1 cellular context compared by ENCODE assay signal in the genomic region with DNA sequence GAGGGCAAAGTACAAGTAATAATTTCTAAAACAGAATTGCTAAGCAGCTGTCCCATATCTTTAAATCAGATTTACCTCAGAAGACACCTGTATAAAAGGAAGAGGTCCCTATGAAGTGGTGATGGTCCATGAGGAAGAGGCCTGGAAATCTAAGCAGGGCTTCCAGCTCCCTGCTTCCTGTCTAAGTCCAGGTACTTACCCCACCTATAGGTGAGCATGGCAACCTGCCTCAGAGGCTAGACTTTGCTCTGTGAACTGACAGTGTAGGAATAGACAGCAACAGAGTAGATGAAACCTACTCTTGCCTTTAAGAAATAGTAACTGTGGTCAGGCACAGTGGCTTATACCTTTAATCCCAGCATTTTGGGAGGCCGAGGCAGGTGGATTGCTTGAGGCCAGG.
TF ChIP-seq lines count a peak whose summit lies in the region.

No MANE protein-coding gene starts in this region.

TF ChIP-seq in GM23338, 12 proteins besides CTCF, POLR2A, EP300 and RAD21 (continued from another document):
- TF ChIP-seq, protein P1, sequence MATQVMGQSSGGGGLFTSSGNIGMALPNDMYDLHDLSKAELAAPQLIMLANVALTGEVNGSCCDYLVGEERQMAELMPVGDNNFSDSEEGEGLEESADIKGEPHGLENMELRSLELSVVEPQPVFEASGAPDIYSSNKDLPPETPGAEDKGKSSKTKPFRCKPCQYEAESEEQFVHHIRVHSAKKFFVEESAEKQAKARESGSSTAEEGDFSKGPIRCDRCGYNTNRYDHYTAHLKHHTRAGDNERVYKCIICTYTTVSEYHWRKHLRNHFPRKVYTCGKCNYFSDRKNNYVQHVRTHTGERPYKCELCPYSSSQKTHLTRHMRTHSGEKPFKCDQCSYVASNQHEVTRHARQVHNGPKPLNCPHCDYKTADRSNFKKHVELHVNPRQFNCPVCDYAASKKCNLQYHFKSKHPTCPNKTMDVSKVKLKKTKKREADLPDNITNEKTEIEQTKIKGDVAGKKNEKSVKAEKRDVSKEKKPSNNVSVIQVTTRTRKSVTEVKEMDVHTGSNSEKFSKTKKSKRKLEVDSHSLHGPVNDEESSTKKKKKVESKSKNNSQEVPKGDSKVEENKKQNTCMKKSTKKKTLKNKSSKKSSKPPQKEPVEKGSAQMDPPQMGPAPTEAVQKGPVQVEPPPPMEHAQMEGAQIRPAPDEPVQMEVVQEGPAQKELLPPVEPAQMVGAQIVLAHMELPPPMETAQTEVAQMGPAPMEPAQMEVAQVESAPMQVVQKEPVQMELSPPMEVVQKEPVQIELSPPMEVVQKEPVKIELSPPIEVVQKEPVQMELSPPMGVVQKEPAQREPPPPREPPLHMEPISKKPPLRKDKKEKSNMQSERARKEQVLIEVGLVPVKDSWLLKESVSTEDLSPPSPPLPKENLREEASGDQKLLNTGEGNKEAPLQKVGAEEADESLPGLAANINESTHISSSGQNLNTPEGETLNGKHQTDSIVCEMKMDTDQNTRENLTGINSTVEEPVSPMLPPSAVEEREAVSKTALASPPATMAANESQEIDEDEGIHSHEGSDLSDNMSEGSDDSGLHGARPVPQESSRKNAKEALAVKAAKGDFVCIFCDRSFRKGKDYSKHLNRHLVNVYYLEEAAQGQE (IDR thresholded peaks at IDR 0.05; ENCODE audit: unreplicated experiment), result no peak
- TF ChIP-seq ZNF114 (CRISPR knock-in tag; IDR thresholded peaks at IDR 0.05) (no peak), NANOG (IDR thresholded peaks at IDR 0.05; ENCODE audit: borderline replicate concordance) (no peak), JUNB (IDR thresholded peaks at IDR 0.05; ENCODE audit: unreplicated experiment) (no peak), EZH2 (IDR thresholded peaks at IDR 0.05; ENCODE audit: low read depth, unreplicated experiment) (no peak), CREB1 (CRISPR knock-in tag; IDR thresholded peaks at IDR 0.05; ENCODE audit: low read depth) (no peak), POLR2AphosphoS5 (IDR thresholded peaks at IDR 0.05; ENCODE audit: low read depth) (no peak), ZNF331 (CRISPR knock-in tag; IDR thresholded peaks at IDR 0.05; ENCODE audit: low read depth) (no peak), EZH2phosphoT487 (IDR thresholded peaks at IDR 0.05; ENCODE audit: unreplicated experiment) (no peak)
- TF ChIP-seq, protein P2, sequence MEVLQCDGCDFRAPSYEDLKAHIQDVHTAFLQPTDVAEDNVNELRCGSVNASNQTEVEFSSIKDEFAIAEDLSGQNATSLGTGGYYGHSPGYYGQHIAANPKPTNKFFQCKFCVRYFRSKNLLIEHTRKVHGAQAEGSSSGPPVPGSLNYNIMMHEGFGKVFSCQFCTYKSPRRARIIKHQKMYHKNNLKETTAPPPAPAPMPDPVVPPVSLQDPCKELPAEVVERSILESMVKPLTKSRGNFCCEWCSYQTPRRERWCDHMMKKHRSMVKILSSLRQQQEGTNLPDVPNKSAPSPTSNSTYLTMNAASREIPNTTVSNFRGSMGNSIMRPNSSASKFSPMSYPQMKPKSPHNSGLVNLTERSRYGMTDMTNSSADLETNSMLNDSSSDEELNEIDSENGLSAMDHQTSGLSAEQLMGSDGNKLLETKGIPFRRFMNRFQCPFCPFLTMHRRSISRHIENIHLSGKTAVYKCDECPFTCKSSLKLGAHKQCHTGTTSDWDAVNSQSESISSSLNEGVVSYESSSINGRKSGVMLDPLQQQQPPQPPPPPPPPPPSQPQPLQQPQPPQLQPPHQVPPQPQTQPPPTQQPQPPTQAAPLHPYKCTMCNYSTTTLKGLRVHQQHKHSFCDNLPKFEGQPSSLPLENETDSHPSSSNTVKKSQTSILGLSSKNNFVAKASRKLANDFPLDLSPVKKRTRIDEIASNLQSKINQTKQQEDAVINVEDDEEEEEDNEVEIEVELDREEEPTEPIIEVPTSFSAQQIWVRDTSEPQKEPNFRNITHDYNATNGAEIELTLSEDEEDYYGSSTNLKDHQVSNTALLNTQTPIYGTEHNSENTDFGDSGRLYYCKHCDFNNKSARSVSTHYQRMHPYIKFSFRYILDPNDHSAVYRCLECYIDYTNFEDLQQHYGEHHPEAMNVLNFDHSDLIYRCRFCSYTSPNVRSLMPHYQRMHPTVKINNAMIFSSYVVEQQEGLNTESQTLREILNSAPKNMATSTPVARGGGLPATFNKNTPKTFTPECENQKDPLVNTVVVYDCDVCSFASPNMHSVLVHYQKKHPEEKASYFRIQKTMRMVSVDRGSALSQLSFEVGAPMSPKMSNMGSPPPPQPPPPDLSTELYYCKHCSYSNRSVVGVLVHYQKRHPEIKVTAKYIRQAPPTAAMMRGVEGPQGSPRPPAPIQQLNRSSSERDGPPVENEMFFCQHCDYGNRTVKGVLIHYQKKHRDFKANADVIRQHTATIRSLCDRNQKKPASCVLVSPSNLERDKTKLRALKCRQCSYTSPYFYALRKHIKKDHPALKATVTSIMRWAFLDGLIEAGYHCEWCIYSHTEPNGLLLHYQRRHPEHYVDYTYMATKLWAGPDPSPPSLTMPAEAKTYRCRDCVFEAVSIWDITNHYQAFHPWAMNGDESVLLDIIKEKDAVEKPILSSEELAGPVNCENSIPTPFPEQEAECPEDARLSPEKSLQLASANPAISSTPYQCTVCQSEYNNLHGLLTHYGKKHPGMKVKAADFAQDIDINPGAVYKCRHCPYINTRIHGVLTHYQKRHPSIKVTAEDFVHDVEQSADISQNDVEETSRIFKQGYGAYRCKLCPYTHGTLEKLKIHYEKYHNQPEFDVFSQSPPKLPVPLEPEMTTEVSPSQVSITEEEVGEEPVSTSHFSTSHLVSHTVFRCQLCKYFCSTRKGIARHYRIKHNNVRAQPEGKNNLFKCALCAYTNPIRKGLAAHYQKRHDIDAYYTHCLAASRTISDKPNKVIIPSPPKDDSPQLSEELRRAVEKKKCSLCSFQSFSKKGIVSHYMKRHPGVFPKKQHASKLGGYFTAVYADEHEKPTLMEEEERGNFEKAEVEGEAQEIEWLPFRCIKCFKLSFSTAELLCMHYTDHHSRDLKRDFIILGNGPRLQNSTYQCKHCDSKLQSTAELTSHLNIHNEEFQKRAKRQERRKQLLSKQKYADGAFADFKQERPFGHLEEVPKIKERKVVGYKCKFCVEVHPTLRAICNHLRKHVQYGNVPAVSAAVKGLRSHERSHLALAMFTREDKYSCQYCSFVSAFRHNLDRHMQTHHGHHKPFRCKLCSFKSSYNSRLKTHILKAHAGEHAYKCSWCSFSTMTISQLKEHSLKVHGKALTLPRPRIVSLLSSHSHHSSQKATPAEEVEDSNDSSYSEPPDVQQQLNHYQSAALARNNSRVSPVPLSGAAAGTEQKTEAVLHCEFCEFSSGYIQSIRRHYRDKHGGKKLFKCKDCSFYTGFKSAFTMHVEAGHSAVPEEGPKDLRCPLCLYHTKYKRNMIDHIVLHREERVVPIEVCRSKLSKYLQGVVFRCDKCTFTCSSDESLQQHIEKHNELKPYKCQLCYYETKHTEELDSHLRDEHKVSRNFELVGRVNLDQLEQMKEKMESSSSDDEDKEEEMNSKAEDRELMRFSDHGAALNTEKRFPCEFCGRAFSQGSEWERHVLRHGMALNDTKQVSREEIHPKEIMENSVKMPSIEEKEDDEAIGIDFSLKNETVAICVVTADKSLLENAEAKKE (CRISPR knock-in tag; IDR thresholded peaks at IDR 0.05), result no peak
